Comparison of ENCODE assay signal across 1 cellular context in genomic region chr18:56651771-56652092, GRCh38.
TF ChIP-seq lines count a peak whose summit lies in the region.

No MANE protein-coding gene starts in this region.

TF ChIP-seq in GM12878, 131 proteins besides CTCF, POLR2A, EP300 and RAD21 (continued from another document):
- TF ChIP-seq MAX (IDR thresholded peaks at IDR 0.05; ENCODE audit: low read depth, low read length), result no peak
- no peak for TF ChIP-seq SP1 (IDR thresholded peaks at IDR 0.05; ENCODE audit: low read depth, low read length)
- no peak for TF ChIP-seq SUPT20H (IDR thresholded peaks at IDR 0.05; ENCODE audit: borderline replicate concordance, control insufficient read depth, low read depth, low read length)
- TF ChIP-seq GATAD2B (conservative IDR thresholded peaks at IDR 0.05; ENCODE audit: low read depth), result no peak
- TF ChIP-seq SIN3A (IDR thresholded peaks at IDR 0.05; ENCODE audit: low read depth, low read length), result no peak
- no peak for TF ChIP-seq RAD51 (IDR thresholded peaks at IDR 0.05)
- no peak for TF ChIP-seq KDM1A (IDR thresholded peaks at IDR 0.05; ENCODE audit: borderline replicate concordance)
- no peak for TF ChIP-seq MTA3 (IDR thresholded peaks at IDR 0.05; ENCODE audit: borderline replicate concordance, low read length)
- no peak for TF ChIP-seq MEF2B (IDR thresholded peaks at IDR 0.05; ENCODE audit: partially characterized antibody, poor library complexity, severe bottlenecking)
- TF ChIP-seq EZH2 (IDR thresholded peaks at IDR 0.05; ENCODE audit: borderline replicate concordance, control insufficient read depth, low read depth, low read length), result no peak
- no peak for TF ChIP-seq SKIL (IDR thresholded peaks at IDR 0.05; ENCODE audit: low read depth, poor library complexity, severe bottlenecking)
- no peak for TF ChIP-seq PML (IDR thresholded peaks at IDR 0.05; ENCODE audit: low read length)
- no peak for TF ChIP-seq MYC (IDR thresholded peaks at IDR 0.05; ENCODE audit: insufficient read depth, insufficient read length, insufficient replicate concordance, low read length, severe bottlenecking)
- TF ChIP-seq E2F4 (IDR thresholded peaks at IDR 0.05; ENCODE audit: low read depth, low read length), result no peak
- no peak for TF ChIP-seq RB1 (IDR thresholded peaks at IDR 0.05; ENCODE audit: borderline replicate concordance)
- no peak for TF ChIP-seq TBL1XR1 (IDR thresholded peaks at IDR 0.05; ENCODE audit: low read depth, low read length)
- TF ChIP-seq ZBTB11 (CRISPR knock-in tag; IDR thresholded peaks at IDR 0.05), result no peak
